1 cellular context compared by ENCODE assay signal in genomic region chr1:17359808-17360207, GRCh38.
TF ChIP-seq lines count a peak whose summit lies in the region.

No MANE protein-coding gene starts in this region.

TF ChIP-seq in WTC11, 78 proteins besides CTCF, POLR2A, EP300 and RAD21 (continued from another document):
- no peak for TF ChIP-seq JUN (CRISPR knock-in tag; IDR thresholded peaks at IDR 0.05)
- TF ChIP-seq OVOL2 (CRISPR knock-in tag; IDR thresholded peaks at IDR 0.05; ENCODE audit: borderline replicate concordance) = no peak
- TF ChIP-seq ERG (CRISPR knock-in tag; IDR thresholded peaks at IDR 0.05) = no peak
- TF ChIP-seq ZNF416 (CRISPR knock-in tag; IDR thresholded peaks at IDR 0.05) = no peak
- no peak for TF ChIP-seq MYBL2 (CRISPR knock-in tag; IDR thresholded peaks at IDR 0.05)
- TF ChIP-seq NFATC4 (CRISPR knock-in tag; IDR thresholded peaks at IDR 0.05) = no peak
- no peak for TF ChIP-seq E2F4 (CRISPR knock-in tag; IDR thresholded peaks at IDR 0.05; ENCODE audit: borderline replicate concordance, low read depth)
- TF ChIP-seq ZNF512 (CRISPR knock-in tag; IDR thresholded peaks at IDR 0.05; ENCODE audit: borderline replicate concordance) = no peak
- TF ChIP-seq GRHL2 (CRISPR knock-in tag; IDR thresholded peaks at IDR 0.05; ENCODE audit: insufficient replicate concordance, severe bottlenecking) = no peak
- TF ChIP-seq FOXP4 (CRISPR knock-in tag; IDR thresholded peaks at IDR 0.05) = no peak
- TF ChIP-seq NFYB (CRISPR knock-in tag; conservative IDR thresholded peaks at IDR 0.05; ENCODE audit: low read depth) = no peak
- TF ChIP-seq ZNF425 (CRISPR knock-in tag; conservative IDR thresholded peaks at IDR 0.05) = no peak
- TF ChIP-seq ZNF396 (CRISPR knock-in tag; IDR thresholded peaks at IDR 0.05; ENCODE audit: borderline replicate concordance) = no peak
- TF ChIP-seq PREB (CRISPR knock-in tag; IDR thresholded peaks at IDR 0.05; ENCODE audit: borderline replicate concordance) = no peak
